22 cellular contexts compared by ENCODE assay signal in the genomic region with DNA sequence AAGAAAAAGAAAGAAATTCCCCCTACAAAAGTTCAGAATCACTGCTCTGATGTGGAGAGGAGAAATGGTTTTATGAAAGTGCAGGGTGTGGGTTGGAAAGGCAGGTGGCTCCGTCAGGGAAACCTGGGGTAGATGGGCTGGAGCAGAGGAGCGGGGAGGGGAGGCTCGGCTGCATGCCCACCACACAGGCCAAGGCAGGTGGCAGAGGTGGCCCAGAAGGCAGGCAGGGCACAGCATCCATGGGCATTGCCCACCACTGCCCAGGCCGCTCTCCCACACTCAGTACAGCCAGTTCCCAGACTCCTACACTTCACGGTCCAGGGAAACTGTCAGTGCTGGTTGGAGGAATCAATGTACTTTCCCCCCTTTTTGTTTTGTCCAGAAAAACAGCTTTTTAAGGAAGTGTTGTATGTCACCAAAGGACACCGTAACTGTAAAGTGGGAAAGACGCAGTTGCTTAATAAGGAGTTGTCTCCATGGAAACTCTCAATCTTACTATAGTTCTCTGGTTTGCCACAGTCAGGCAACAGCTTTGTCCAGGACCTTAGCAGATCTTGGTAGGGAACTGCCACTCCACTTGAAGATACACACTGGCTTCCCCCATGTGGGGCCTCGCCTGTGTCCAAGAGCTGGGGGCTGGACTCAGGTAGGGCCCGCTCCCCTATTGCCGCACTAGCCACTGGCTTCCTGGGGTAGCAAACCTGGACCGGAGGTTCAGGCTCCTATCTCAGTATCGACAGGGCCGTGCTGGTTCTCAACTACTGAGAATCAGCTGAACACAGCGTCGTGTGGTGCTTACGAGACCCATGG.
DNase-seq lines count a peak whose midpoint lies in the region; ATAC-seq and TF ChIP-seq lines count a peak whose summit lies in the region.
"Had no signal": no experiment of that assay in that cellular context is flagged by ENCODE, and none has a peak within 500 bp of the region (broad histone marks: within the 10 kb centered on the region; RNA-seq: fewer than 3 reads in every experiment).

No MANE protein-coding gene starts in this region.

- ATAC-seq in thoracic aorta (ENCODE audit: insufficient number of reproducible peaks, low FRiP score, low read depth) (no peak), HG03139 (IDR thresholded peaks at IDR 0.05; ENCODE audit: unreplicated experiment) (no peak)
- ATAC-seq: HCT116 had no signal

- no peak overlapping the region for H3K23ac ChIP-seq in neuronal stem cell (ENCODE audit: low read depth, low read length, poor library complexity)

- H3K4me2 ChIP-seq in neuronal stem cell (ENCODE audit: insufficient read depth, low read length, poor library complexity, severe bottlenecking) = no peak overlapping the region

- H3K9me3 ChIP-seq in neuronal stem cell (replicated peaks in 1 of 2; ENCODE audit: control insufficient read depth in 2 of 2, insufficient read depth in 1 of 2, low read depth in 1 of 2, low read length in 2 of 2) (peaks cover 0 to 5% of the 10 kb centered on the region in 2 donors), thoracic aorta (no peaks in the 10 kb centered on the region)
- H3K9me3 ChIP-seq: Peyer's patch, right atrium auricular region, testis had no signal

- peak overlapping the region; percentile 40 for H3K18ac ChIP-seq in neuronal stem cell (ENCODE audit: low read length)

- H3K27ac ChIP-seq in coronary artery (peak overlapping the region; percentile 73 to 78), neuronal stem cell (replicated peaks; ENCODE audit: low read length) (no peak overlapping the region), thoracic aorta (peak overlapping the region; percentile 69)
- H3K27ac ChIP-seq: right atrium auricular region, WERI-Rb-1 had no signal

- H2BK12ac ChIP-seq in neuronal stem cell (ENCODE audit: low read length) = no peak overlapping the region

- H3K79me1 ChIP-seq in neuronal stem cell (ENCODE audit: low read depth, low read length) = no peaks in the 10 kb centered on the region

- no peak overlapping the region for H2AFZ ChIP-seq in neuronal stem cell (ENCODE audit: low read length)

- H3K4me3 ChIP-seq in coronary artery (no peak overlapping the region), neuronal stem cell (ENCODE audit: low read length in 2 of 2) (no peak overlapping the region), thoracic aorta (no peak overlapping the region)
- H3K4me3 ChIP-seq: Peyer's patch, right atrium auricular region, testis had no signal

- no peak overlapping the region for H4K8ac ChIP-seq in neuronal stem cell (ENCODE audit: low read depth, low read length)

- no peak overlapping the region for H2BK120ac ChIP-seq in neuronal stem cell (ENCODE audit: low read depth, low read length)

- H3K14ac ChIP-seq in neuronal stem cell (ENCODE audit: low read length) = no peak overlapping the region

- H2AK5ac ChIP-seq in neuronal stem cell (ENCODE audit: low read depth, low read length) = no peak overlapping the region

- peak; percentile 60 for DNase-seq in MV-4-11 (lab: John Stamatoyannopoulos, UW)
- no peak for DNase-seq in coronary artery (ENCODE audit: low spot score)
- no peak for DNase-seq in neuronal stem cell (ENCODE audit: low spot score)
- DNase-seq in thoracic aorta (ENCODE audit: low spot score) = no peak
- DNase-seq in cerebellar nuclear complex (lab: John Stamatoyannopoulos, UW) = no peak
- DNase-seq in activated CD4-positive, alpha-beta T cell treated with anti-CD3 and anti-CD28 coated beads for 4 hours = no peak
- DNase-seq in NCI-H1092 (lab: John Stamatoyannopoulos, UW) = no peak
- DNase-seq: activated CD8-positive, alpha-beta memory T cell treated with anti-CD3 and anti-CD28 coated beads, Interleukin-2, amount 50 U/mL, for 4 hours; activated naive CD8-positive, alpha-beta T cell treated with anti-CD3 and anti-CD28 coated beads, Interleukin-2, amount 10 ng/mL, durations not matched to agents 7 days and 5 days; CD8-positive, alpha-beta memory T cell; GF-D8; KG1; NCI-H2029 treated with DMSO at 0.1 percent for 48 hours; NCI-H446 treated with DMSO at 0.1 percent for 48 hours; NK-92 treated with Interleukin-12 subunit alpha and Interleukin-12 subunit beta, amount 100 ng/mL, for 24 hours; Peyer's patch; stimulated activated CD8-positive, alpha-beta memory T cell treated with anti-CD3 and anti-CD28 coated beads, Interleukin-4, amount 100 ng/mL, for 48 hours; testis; WERI-Rb-1 had no signal

- peaks cover 0 to 2% (median 0%) of the 10 kb centered on the region in 3 experiments for H3K27me3 ChIP-seq in neuronal stem cell (ENCODE audit: control insufficient read depth in 3 of 3, insufficient read depth in 3 of 3, low read depth in 1 of 3, low read length in 3 of 3)
- no peaks in the 10 kb centered on the region for H3K27me3 ChIP-seq in thoracic aorta (replicated peaks; ENCODE audit: insufficient read depth)
- H3K27me3 ChIP-seq: Peyer's patch, right atrium auricular region, testis had no signal

- no peak overlapping the region for H3K9ac ChIP-seq in neuronal stem cell (ENCODE audit: low read depth, low read length, poor library complexity)

- TF ChIP-seq CTCF in coronary artery (IDR thresholded peaks at IDR 0.05) (no peak), thoracic aorta (IDR thresholded peaks at IDR 0.05) (no peak)

- H3K4ac ChIP-seq in neuronal stem cell (ENCODE audit: low read length) = no peak overlapping the region

- no peak overlapping the region for H2BK15ac ChIP-seq in neuronal stem cell (ENCODE audit: low read length)

- H2BK5ac ChIP-seq in neuronal stem cell (ENCODE audit: low read length) = no peak overlapping the region

- no CpG with 5 or more reads among the region's 16 CpGs for WGBS in neuronal stem cell (ENCODE audit: extremely low coverage in 2 of 2, insufficient read length in 2 of 2, insufficient replicate concordance in 1 of 2), 2 donors

- H4K91ac ChIP-seq in neuronal stem cell (ENCODE audit: low read depth, low read length, poor library complexity) = no peak overlapping the region

- H3K4me1 ChIP-seq in neuronal stem cell (ENCODE audit: control insufficient read depth in 2 of 2, insufficient read depth in 1 of 2, low read depth in 1 of 2, low read length in 2 of 2) = peaks cover 0 to 2% of the 10 kb centered on the region in 2 donors
- peaks cover 10 to 26% of the 10 kb centered on the region in 2 donors for H3K4me1 ChIP-seq in thoracic aorta (ENCODE audit: control insufficient read depth in 1 of 2, low read depth in 2 of 2)
- H3K4me1 ChIP-seq: Peyer's patch had no signal

- peaks cover 40 to 94% of the 10 kb centered on the region in 2 donors for H3K36me3 ChIP-seq in neuronal stem cell (replicated peaks in 1 of 2; ENCODE audit: control insufficient read depth in 2 of 2, insufficient read depth in 2 of 2, low read length in 2 of 2)
- H3K36me3 ChIP-seq in thoracic aorta = peaks cover 64% of the 10 kb centered on the region
